In the genomic region with DNA sequence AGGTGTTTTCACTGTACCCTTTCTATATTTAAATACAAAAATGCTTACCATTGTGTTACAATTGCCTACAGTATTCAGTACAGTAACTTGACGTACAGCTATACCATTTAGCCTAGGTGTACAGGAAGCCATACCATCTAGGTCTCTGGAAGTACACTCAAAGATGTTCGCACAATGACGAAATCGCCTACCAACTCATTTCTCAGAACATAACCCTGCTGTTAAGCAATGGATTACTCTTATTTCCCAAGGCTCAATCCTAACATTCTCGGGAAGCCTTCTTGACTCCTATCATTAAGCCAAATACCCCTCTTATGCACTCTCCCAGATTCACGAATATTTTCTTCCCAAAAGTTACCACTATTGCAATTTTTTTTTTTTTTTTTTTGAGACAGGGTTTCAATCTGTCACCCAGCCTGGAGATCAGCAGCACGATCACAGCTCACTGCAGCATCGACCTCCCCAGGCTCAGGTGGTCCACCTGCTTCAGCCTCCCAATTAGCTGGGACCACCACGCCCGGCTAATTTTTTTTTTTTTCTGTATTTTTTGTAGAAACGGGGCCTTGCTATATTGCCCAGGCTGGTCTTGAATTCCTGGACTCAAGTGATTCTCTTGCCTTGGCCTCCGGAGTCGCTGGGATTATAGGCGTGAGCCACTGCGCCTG, we compare ENCODE assay signal across 1 cellular context.
TF ChIP-seq lines count a peak whose summit lies in the region.

No MANE protein-coding gene starts in this region.

TF ChIP-seq in H1, 55 proteins besides CTCF, POLR2A, EP300 and RAD21:
- TF ChIP-seq SP4 (IDR thresholded peaks at IDR 0.05; ENCODE audit: low read length) = no peak
- no peak for TF ChIP-seq SP1 (IDR thresholded peaks at IDR 0.05; ENCODE audit: low read depth, low read length)
- no peak for TF ChIP-seq NANOG (IDR thresholded peaks at IDR 0.05; ENCODE audit: insufficient read depth, low read depth, low read length, poor library complexity, severe bottlenecking)
- TF ChIP-seq KDM5A (IDR thresholded peaks at IDR 0.05; ENCODE audit: low read length) = no peak
- TF ChIP-seq EZH2 (IDR thresholded peaks at IDR 0.05; ENCODE audit: low read depth, low read length, severe bottlenecking) = no peak
- TF ChIP-seq, protein P1, sequence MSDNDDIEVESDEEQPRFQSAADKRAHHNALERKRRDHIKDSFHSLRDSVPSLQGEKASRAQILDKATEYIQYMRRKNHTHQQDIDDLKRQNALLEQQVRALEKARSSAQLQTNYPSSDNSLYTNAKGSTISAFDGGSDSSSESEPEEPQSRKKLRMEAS (IDR thresholded peaks at IDR 0.05) = no peak
- no peak for TF ChIP-seq SIX5 (IDR thresholded peaks at IDR 0.05; ENCODE audit: low read depth, low read length)
- TF ChIP-seq YY1 (IDR thresholded peaks at IDR 0.05; ENCODE audit: low read depth, low read length) = no peak
- no peak for TF ChIP-seq SP2 (IDR thresholded peaks at IDR 0.05; ENCODE audit: low read length)
- no peak for TF ChIP-seq JUN (IDR thresholded peaks at IDR 0.05; ENCODE audit: low read depth, low read length)
- no peak for TF ChIP-seq RFX5 (IDR thresholded peaks at IDR 0.05; ENCODE audit: borderline replicate concordance, low read depth, low read length)
- no peak for TF ChIP-seq RXRA (IDR thresholded peaks at IDR 0.05; ENCODE audit: insufficient read depth, low read depth, low read length)
- no peak for TF ChIP-seq SRF (IDR thresholded peaks at IDR 0.05; ENCODE audit: low read depth, low read length)
- TF ChIP-seq TCF12 (IDR thresholded peaks at IDR 0.05; ENCODE audit: low read depth, low read length) = no peak
- TF ChIP-seq, protein P2, sequence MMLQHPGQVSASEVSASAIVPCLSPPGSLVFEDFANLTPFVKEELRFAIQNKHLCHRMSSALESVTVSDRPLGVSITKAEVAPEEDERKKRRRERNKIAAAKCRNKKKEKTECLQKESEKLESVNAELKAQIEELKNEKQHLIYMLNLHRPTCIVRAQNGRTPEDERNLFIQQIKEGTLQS (IDR thresholded peaks at IDR 0.05; ENCODE audit: insufficient read depth, low read depth, low read length) = no peak
- TF ChIP-seq CHD2 (IDR thresholded peaks at IDR 0.05; ENCODE audit: low read length) = no peak
- no peak for TF ChIP-seq ZNF274 (IDR thresholded peaks at IDR 0.05; ENCODE audit: borderline replicate concordance, extremely low read depth, low read length)
- no peak for TF ChIP-seq BCL11A (IDR thresholded peaks at IDR 0.05; ENCODE audit: low read depth in 2 of 2, low read length in 2 of 2)
- TF ChIP-seq CTBP2 (IDR thresholded peaks at IDR 0.05; ENCODE audit: borderline replicate concordance, insufficient read depth, insufficient read length, low read length) = no peak
